Comparison of ENCODE assay signal across 18 cellular contexts in the genomic region with DNA sequence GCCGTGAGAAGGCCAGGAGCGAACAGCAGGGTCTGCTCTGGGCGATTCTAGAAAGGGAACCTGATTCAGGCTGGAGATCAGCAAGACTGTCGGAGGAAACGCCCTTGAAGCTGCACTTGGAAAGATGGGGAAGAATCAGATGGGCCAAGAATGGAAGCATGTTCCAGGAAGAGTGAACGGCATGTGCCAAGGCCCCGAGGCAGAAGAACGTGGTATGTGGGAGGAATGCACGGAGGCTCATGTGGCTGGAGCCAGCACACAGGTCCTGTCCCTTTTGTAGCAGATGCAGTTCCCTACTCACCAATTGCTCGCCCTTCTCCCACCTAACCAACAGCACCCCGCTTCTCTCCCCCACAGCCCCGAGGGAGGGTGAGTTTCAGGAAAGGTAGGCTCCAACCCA.
"Had no signal": no experiment of that assay in that cellular context is flagged by ENCODE, and none has a peak within 500 bp of the region (broad histone marks: within the 10 kb centered on the region; RNA-seq: fewer than 3 reads in every experiment).

No MANE protein-coding gene starts in this region.

- H3K4me3 ChIP-seq: lung, ovary, prostate gland, thyroid gland had no signal

- H3K9me3 ChIP-seq: neutrophil, ovary, prostate gland, thyroid gland had no signal

- H3K4me1 ChIP-seq: prostate gland, thyroid gland had no signal

- H3K27ac ChIP-seq: neutrophil, ovary, prostate gland, thyroid gland had no signal

- H3K36me3 ChIP-seq: neutrophil, ovary, prostate gland, thyroid gland had no signal

- DNase-seq: activated CD4-positive, alpha-beta T cell treated with anti-CD3 and anti-CD28 coated beads for 1 hour; activated gamma-delta T cell treated with Interleukin-2 at 50 U/mL for 16 hours; activated T-cell treated with anti-CD3 and anti-CD28 coated beads, Interleukin-2, amount 50 U/mL, for 1 hour; aorta; central memory CD4-positive, alpha-beta T cell; effector memory CD4-positive, alpha-beta T cell; foreskin fibroblast; kidney; naive thymus-derived CD4-positive, alpha-beta T cell; ovary; stimulated activated CD4-positive, alpha-beta T cell treated with anti-CD3 and anti-CD28 coated beads, Interleukin-4, amount 100 ng/mL, for 4 hours; stimulated activated naive CD8-positive, alpha-beta T cell treated with anti-CD3 and anti-CD28 coated beads, Interleukin-15, Interleukin-2, amounts not matched to agents 100 U/mL and 50 U/mL, for 24 hours; T-helper 1 cell; thyroid gland had no signal

- ATAC-seq: activated naive CD4-positive, alpha-beta T cell treated with anti-CD3 and anti-CD28 coated beads, Interleukin-2, amount 50 U/mL, for 72 hours; naive thymus-derived CD4-positive, alpha-beta T cell; stimulated activated naive CD8-positive, alpha-beta T cell treated with anti-CD3 and anti-CD28 coated beads, Interleukin-15, Interleukin-2, amounts not matched to agents 100 U/mL and 50 U/mL, for 24 hours had no signal

- H3K27me3 ChIP-seq: ovary, thyroid gland had no signal
